In genomic region chr14:24430682-24431568, GRCh38 we compare ENCODE assay signal across 8 cellular contexts. TPM values are rescaled to one million over a fixed set of nuclear protein-coding genes. Genes with fewer than 3 reads are reported as not detected.
DNase-seq lines count a peak whose midpoint lies in the region; ATAC-seq and TF ChIP-seq lines count a peak whose summit lies in the region.

No MANE protein-coding gene starts in this region.

- H3K79me1 ChIP-seq in mesenchymal stem cell (replicated peaks; ENCODE audit: low read length, poor library complexity, severe bottlenecking) = peaks cover 12% of the 10 kb centered on the region

- DNase-seq in G401 (ENCODE audit: low spot score) (peak; percentile 38), WERI-Rb-1 (no peak), mesenchymal stem cell (peak; percentile 85), NCI-H1417 treated with DMSO at 0.1 percent for 48 hours (lab: John Stamatoyannopoulos, UW) (no peak)
- peak; percentile 77 for DNase-seq in stimulated activated naive CD8-positive, alpha-beta T cell treated with anti-CD3 and anti-CD28 coated beads, Interleukin-15, Interleukin-2, amounts not matched to agents 100 U/mL and 50 U/mL, for 24 hours

- peak overlapping the region in 1 of 2 experiments; percentile 90 for H3K23ac ChIP-seq in mesenchymal stem cell (ENCODE audit: low read length in 2 of 2)

- peak overlapping the region; percentile 90 for H2AK5ac ChIP-seq in mesenchymal stem cell (ENCODE audit: low read length, severe bottlenecking)

- no peak for TF ChIP-seq CTCF in WERI-Rb-1 (IDR thresholded peaks at IDR 0.05; ENCODE audit: low read depth, low read length)

- ATAC-seq in HG02798 (IDR thresholded peaks at IDR 0.05; ENCODE audit: poor library complexity, unreplicated experiment) (peak; percentile 37), GM18873 (IDR thresholded peaks at IDR 0.05; ENCODE audit: low FRiP score, unreplicated experiment) (no peak)
- ATAC-seq in stimulated activated naive CD8-positive, alpha-beta T cell treated with anti-CD3 and anti-CD28 coated beads, Interleukin-15, Interleukin-2, amounts not matched to agents 100 U/mL and 50 U/mL, for 24 hours = peak; percentile 71

- peak overlapping the region; percentile 88 to 90 for H3K18ac ChIP-seq in mesenchymal stem cell (ENCODE audit: low read depth in 1 of 2, low read length in 2 of 2)

- H4K8ac ChIP-seq in mesenchymal stem cell (ENCODE audit: low read length) = peak overlapping the region; percentile 84

- H2BK12ac ChIP-seq in mesenchymal stem cell (ENCODE audit: low read length in 2 of 2) = peak overlapping the region; percentile 28 to 72

- H3K27me3 ChIP-seq in WERI-Rb-1 (ENCODE audit: insufficient read depth, low read depth, severe bottlenecking) (no peaks in the 10 kb centered on the region), mesenchymal stem cell (ENCODE audit: control insufficient read depth in 1 of 2, insufficient read depth in 1 of 2, low read length in 2 of 2) (no peaks in the 10 kb centered on the region)

- no peaks in the 10 kb centered on the region for H3K9me3 ChIP-seq in WERI-Rb-1 (ENCODE audit: severe bottlenecking)
- no peaks in the 10 kb centered on the region for H3K9me3 ChIP-seq in mesenchymal stem cell (ENCODE audit: control insufficient read depth, low read length)

- peak overlapping the region; percentile 93 for H2BK120ac ChIP-seq in mesenchymal stem cell (ENCODE audit: low read depth, low read length)

- peak overlapping the region; percentile 92 for H2BK5ac ChIP-seq in mesenchymal stem cell (ENCODE audit: low read depth, low read length, poor library complexity, severe bottlenecking)

- H3K4ac ChIP-seq in mesenchymal stem cell (ENCODE audit: low read depth in 1 of 2, low read length in 2 of 2) = peak overlapping the region; percentile 90 to 98

- H3K36me3 ChIP-seq in WERI-Rb-1 = peaks cover 17% of the 10 kb centered on the region
- peaks cover 19 to 46% of the 10 kb centered on the region in 2 experiments for H3K36me3 ChIP-seq in mesenchymal stem cell (ENCODE audit: control insufficient read depth in 1 of 2, insufficient read depth in 2 of 2, low read depth in 1 of 2, low read length in 2 of 2)

- peak overlapping the region; percentile 98 for H4K91ac ChIP-seq in mesenchymal stem cell (ENCODE audit: low read length)

- peak overlapping the region in 1 of 2 experiments; percentile 97 for H3K14ac ChIP-seq in mesenchymal stem cell (ENCODE audit: low read length in 2 of 2)

- H3K4me3 ChIP-seq in WERI-Rb-1 (ENCODE audit: low read depth, low read length) = peak overlapping the region; percentile 56
- peak overlapping the region; percentile 75 to 99 for H3K4me3 ChIP-seq in mesenchymal stem cell (ENCODE audit: insufficient read depth in 1 of 2, low read depth in 1 of 2, low read length in 2 of 2)

- H3K4me1 ChIP-seq in mesenchymal stem cell (ENCODE audit: control insufficient read depth, insufficient read depth, low read depth, low read length) = peaks cover 26% of the 10 kb centered on the region

- peak overlapping the region; percentile 42 for H2AFZ ChIP-seq in mesenchymal stem cell (ENCODE audit: low read depth, low read length)

- H3K27ac ChIP-seq in WERI-Rb-1 = peak overlapping the region; percentile 91
- H3K27ac ChIP-seq in cingulate gyrus (ENCODE audit: low read depth, low read length) = peak overlapping the region; percentile 91
- peak overlapping the region; percentile 89 for H3K27ac ChIP-seq in mesenchymal stem cell (ENCODE audit: low read length, poor library complexity, severe bottlenecking)

- H2BK15ac ChIP-seq in mesenchymal stem cell (ENCODE audit: low read depth, poor library complexity, severe bottlenecking) = no peak overlapping the region

- in situ Hi-C loops in G401 (cut with HindIII; ENCODE audit: low sequenced_read_pairs) = no loop called here

- H3K9ac ChIP-seq in mesenchymal stem cell (ENCODE audit: low read length) = peak overlapping the region; percentile 99

- peak overlapping the region; percentile 90 for H3K4me2 ChIP-seq in mesenchymal stem cell (ENCODE audit: low read length, poor library complexity, severe bottlenecking)

- 11% methylated on average over 14 of the region's 19 CpGs for WGBS in mesenchymal stem cell

RNA-seq across cellular contexts. Expression of gene KHNYN, which starts 1.2 kb away (rescaled TPM):
- total RNA-seq in G401 (2014; rRNA removed; shearing (Covaris generic)) = 41.9 and 54.9 TPM in 2 replicates
- 23.6 TPM for polyA plus RNA-seq in mesenchymal stem cell (2013, experiment 1 of 2)
- 24.0 TPM for polyA plus RNA-seq in mesenchymal stem cell (2013, experiment 2 of 2)

RNA-seq across cellular contexts. Expression of gene CBLN3, which starts 1.5 kb away (rescaled TPM):
- 0.25 and 0.88 TPM in 2 replicates for total RNA-seq in G401 (2014; rRNA removed; shearing (Covaris generic))
- polyA plus RNA-seq in mesenchymal stem cell (2013, experiment 1 of 2) = 3.3 TPM
- 3.6 TPM for polyA plus RNA-seq in mesenchymal stem cell (2013, experiment 2 of 2)

RNA-seq across cellular contexts. Expression of gene SDR39U1, which starts 11.7 kb away (rescaled TPM):
- 49.2 and 56.4 TPM in 2 replicates for total RNA-seq in G401 (2014; rRNA removed; shearing (Covaris generic))
- polyA plus RNA-seq in mesenchymal stem cell (2013, experiment 1 of 2) = 29.6 TPM
- 28.8 TPM for polyA plus RNA-seq in mesenchymal stem cell (2013, experiment 2 of 2)

RNA-seq across cellular contexts. Expression of gene NYNRIN, which starts 32.1 kb away (rescaled TPM):
- 19.7 and 24.1 TPM in 2 replicates for total RNA-seq in G401 (2014; rRNA removed; shearing (Covaris generic))
- 13.6 TPM for polyA plus RNA-seq in mesenchymal stem cell (2013, experiment 1 of 2)
- 12.7 TPM for polyA plus RNA-seq in mesenchymal stem cell (2013, experiment 2 of 2)

Comparison
In these comparisons a context has a peak if more than half of its experiments do, and no peak if none do; other contexts are left out.
1. DNase-seq: peak in G401 (single experiment), mesenchymal stem cell (single experiment) and stimulated activated naive CD8-positive, alpha-beta T cell treated with anti-CD3 and anti-CD28 coated beads, Interleukin-15, Interleukin-2, amounts not matched to agents 100 U/mL and 50 U/mL, for 24 hours (single experiment); none in WERI-Rb-1 (single experiment) and NCI-H1417 treated with DMSO at 0.1 percent for 48 hours (single experiment).
2. Peak in every context shown above with its lines, with median percentiles within 50 percentile points of each other: H3K27ac ChIP-seq.